Comparison of ENCODE assay signal across 1 cellular context in the genomic region with DNA sequence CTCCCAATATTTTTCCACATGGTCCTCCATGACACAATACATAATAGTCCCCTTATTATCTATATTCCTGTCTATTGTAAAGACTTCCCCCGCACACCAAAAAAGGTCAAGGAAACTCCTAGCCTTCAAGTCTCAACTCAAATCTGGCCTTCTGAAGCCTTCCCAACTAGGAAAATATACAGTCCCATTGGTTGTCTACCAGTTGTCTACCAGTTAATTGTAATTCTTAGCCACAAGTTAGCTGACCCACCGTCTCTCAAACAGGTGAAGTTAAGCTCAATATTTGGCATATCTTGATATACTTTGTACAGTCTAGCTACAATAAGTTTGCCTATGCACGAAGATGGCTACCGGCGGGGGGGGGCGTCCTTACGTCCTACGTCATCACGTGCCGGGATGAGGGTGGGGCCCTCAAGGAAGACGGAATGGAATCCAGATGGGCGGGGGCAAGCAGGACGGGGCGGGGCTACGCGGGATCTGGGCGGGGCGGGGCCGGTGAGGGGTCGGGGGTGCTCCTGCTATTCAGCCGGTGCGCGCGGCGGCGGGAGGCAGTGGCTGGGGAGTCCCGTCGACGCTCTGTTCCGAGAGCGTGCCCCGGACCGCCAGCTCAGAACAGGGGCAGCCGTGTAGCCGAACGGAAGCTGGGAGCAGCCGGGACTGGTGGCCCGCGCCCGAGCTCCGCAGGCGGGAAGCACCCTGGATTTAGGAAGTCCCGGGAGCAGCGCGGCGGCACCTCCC.
TF ChIP-seq lines count a peak whose summit lies in the region.

A gene (plus strand): TSS at position 551 of the 738 bp plus-strand sequence. CDS start 613 bp downstream, outside the sequence.

TF ChIP-seq in HCT116, 20 proteins besides CTCF, POLR2A, EP300 and RAD21 (continued from another document):
- TF ChIP-seq, protein P1, sequence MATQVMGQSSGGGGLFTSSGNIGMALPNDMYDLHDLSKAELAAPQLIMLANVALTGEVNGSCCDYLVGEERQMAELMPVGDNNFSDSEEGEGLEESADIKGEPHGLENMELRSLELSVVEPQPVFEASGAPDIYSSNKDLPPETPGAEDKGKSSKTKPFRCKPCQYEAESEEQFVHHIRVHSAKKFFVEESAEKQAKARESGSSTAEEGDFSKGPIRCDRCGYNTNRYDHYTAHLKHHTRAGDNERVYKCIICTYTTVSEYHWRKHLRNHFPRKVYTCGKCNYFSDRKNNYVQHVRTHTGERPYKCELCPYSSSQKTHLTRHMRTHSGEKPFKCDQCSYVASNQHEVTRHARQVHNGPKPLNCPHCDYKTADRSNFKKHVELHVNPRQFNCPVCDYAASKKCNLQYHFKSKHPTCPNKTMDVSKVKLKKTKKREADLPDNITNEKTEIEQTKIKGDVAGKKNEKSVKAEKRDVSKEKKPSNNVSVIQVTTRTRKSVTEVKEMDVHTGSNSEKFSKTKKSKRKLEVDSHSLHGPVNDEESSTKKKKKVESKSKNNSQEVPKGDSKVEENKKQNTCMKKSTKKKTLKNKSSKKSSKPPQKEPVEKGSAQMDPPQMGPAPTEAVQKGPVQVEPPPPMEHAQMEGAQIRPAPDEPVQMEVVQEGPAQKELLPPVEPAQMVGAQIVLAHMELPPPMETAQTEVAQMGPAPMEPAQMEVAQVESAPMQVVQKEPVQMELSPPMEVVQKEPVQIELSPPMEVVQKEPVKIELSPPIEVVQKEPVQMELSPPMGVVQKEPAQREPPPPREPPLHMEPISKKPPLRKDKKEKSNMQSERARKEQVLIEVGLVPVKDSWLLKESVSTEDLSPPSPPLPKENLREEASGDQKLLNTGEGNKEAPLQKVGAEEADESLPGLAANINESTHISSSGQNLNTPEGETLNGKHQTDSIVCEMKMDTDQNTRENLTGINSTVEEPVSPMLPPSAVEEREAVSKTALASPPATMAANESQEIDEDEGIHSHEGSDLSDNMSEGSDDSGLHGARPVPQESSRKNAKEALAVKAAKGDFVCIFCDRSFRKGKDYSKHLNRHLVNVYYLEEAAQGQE (IDR thresholded peaks at IDR 0.05; ENCODE audit: low read depth): no peak
